ENCODE assay signal across 1 cellular context in the genomic region with DNA sequence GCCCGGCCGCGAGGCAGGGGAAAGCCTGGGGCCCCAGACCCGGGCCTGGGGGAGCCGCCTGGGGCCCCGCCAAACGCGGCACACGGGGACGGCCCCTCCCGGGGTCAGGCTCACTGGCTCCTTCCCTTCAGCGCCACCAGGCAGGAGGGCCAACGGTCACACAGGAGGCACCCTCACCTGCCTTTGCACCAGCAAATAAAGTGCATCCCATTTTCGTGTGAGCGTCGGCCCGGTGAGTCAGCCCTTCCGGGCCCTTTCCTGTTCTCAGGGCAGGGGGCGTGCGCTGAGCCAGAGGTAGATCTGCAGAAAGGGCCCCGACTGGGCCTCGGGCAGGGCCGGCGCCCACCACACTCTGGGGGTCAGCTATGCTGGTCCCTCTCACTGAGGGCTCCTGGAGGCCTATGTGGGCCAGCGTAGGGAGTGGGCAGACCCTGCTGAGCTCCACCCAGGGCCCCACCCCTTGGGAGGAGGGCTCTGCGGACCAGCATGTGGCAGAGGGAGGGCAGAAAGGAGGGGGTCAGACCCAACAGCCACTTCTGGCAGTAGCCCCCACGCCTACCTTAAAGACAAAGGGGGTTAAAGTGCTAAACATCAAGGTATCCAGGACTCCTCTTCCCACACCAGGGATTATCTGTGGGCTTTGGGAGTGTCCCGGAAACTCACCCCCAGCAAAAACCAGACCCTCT.
TF ChIP-seq lines count a peak whose summit lies in the region.

No MANE protein-coding gene starts in this region.

TF ChIP-seq in GM23338, 12 proteins besides CTCF, POLR2A, EP300 and RAD21:
- TF ChIP-seq, protein P1, sequence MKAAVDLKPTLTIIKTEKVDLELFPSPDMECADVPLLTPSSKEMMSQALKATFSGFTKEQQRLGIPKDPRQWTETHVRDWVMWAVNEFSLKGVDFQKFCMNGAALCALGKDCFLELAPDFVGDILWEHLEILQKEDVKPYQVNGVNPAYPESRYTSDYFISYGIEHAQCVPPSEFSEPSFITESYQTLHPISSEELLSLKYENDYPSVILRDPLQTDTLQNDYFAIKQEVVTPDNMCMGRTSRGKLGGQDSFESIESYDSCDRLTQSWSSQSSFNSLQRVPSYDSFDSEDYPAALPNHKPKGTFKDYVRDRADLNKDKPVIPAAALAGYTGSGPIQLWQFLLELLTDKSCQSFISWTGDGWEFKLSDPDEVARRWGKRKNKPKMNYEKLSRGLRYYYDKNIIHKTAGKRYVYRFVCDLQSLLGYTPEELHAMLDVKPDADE (IDR thresholded peaks at IDR 0.05), result peak; percentile 24
- TF ChIP-seq CREB1 (CRISPR knock-in tag; IDR thresholded peaks at IDR 0.05; ENCODE audit: low read depth) (0 out of 2 replicates have a peak, but pooled peaks have one; percentile 3), POLR2AphosphoS5 (IDR thresholded peaks at IDR 0.05; ENCODE audit: low read depth) (peak; percentile 90), JUNB (IDR thresholded peaks at IDR 0.05; ENCODE audit: unreplicated experiment) (no peak), STAT1 (IDR thresholded peaks at IDR 0.05; ENCODE audit: unreplicated experiment) (no peak)
